ENCODE assay signal across 1 cellular context in genomic region chrX:15822922-15823321, GRCh38.
TF ChIP-seq lines count a peak whose summit lies in the region.

No MANE protein-coding gene starts in this region.

TF ChIP-seq in GM12878, 131 proteins besides CTCF, POLR2A, EP300 and RAD21 (continued from another document):
- TF ChIP-seq JUND (IDR thresholded peaks at IDR 0.05; ENCODE audit: low read depth, low read length) (no peak), TBL1XR1 (IDR thresholded peaks at IDR 0.05; ENCODE audit: low read depth, low read length) (no peak)
